Comparison of ENCODE assay signal across 35 cellular contexts in genomic region chr5:2486373-2486772, GRCh38.
"Had no signal": no experiment of that assay in that cellular context is flagged by ENCODE, and none has a peak within 500 bp of the region (broad histone marks: within the 10 kb centered on the region; RNA-seq: fewer than 3 reads in every experiment).

No MANE protein-coding gene starts in this region.

- H3K27me3 ChIP-seq: MG63 had no signal

- H3K36me3 ChIP-seq: MG63 had no signal

- DNase-seq: MG63, MM.1S, MV-4-11, NCI-H1048, NCI-H1092, NCI-H1092 treated with DMSO at 0.1 percent for 48 hours, NCI-H1105, NCI-H1105 treated with DMSO at 0.1 percent for 48 hours, NCI-H1417, NCI-H1417 treated with DMSO at 0.1 percent for 48 hours, NCI-H1436, NCI-H1436 treated with DMSO at 0.1 percent for 48 hours, NCI-H146, NCI-H1694, NCI-H1694 treated with DMSO at 0.1 percent for 48 hours, NCI-H187, NCI-H187 treated with DMSO at 0.1 percent for 48 hours, NCI-H1930, NCI-H2029, NCI-H2029 treated with DMSO at 0.1 percent for 48 hours, NCI-H2081, NCI-H2081 treated with DMSO at 0.1 percent for 48 hours, NCI-H2107, NCI-H2171, NCI-H2171 treated with DMSO at 0.1 percent for 48 hours, NCI-H2227 treated with DMSO at 0.1 percent for 48 hours, NCI-H226, NCI-H345, NCI-H446, NCI-H446 treated with DMSO at 0.1 percent for 48 hours, NCI-H510A, NCI-H510A treated with DMSO at 0.1 percent for 48 hours, NCI-H524, NCI-H524 treated with DMSO at 0.1 percent for 48 hours, NCI-H526 had no signal

- H3K4me3 ChIP-seq: MG63 had no signal
